7 cellular contexts compared by ENCODE assay signal in the genomic region with DNA sequence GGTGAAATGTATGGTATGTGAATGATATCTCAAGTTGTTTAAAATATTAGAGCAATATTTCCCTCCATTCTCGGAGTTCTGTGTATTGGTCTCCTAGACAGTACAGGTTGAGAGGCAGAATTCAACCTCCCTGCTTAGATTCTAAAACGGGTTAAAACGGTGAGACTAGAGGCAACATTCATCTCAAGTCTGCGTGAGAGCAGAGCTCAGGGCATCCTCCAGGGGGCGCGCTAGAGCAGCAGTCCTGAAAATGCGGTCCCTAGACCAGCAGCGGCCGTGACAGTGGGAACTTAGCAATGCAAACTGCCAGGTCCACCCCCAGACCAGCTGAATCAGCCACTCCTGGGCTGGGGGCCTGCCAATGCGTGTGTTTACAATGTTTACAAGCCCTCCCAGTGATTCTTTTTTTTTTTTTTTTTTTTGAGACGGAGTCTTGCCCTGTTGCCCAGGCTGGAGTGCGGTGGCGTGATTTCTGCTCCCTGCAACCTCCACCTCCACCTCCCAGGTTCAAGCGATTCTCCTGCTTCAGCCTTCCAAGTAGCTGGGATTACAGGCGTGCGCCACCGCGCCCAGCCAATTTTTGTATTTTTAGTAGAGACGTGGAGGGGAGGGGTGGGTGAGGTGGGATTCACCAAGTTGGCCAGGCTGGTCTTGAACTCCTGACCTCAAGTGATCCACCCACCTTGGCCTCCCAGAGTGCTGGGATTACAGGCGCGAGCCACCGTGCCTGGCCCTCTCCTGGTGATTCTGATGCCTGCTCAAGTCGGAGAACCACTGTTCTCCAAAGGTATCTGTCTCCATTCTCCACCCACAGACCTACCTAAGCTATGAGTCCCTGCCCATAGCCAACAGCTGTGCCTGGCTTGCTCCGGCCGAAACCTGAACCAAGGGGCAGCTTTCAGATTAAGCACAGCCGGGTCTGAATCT. TPM values are rescaled to one million over a fixed set of nuclear protein-coding genes. Genes with fewer than 3 reads are reported as not detected.
A peak's percentile ranks its signal among the peaks of the same experiment; 100 is the strongest.
DNase-seq lines count a peak whose midpoint lies in the region; ATAC-seq and TF ChIP-seq lines count a peak whose summit lies in the region.

No MANE protein-coding gene starts in this region.

- H3K4me1 Mint-ChIP-seq in type B pancreatic cell (ENCODE audit: unreplicated experiment) = peaks cover 8% of the 10 kb centered on the region

- peaks cover 9% of the 10 kb centered on the region for H3K27me3 Mint-ChIP-seq in type B pancreatic cell

- no peaks in the 10 kb centered on the region for H3K9me3 ChIP-seq in SJSA1 (replicated peaks)
- H3K9me3 ChIP-seq in gastroesophageal sphincter = no peaks in the 10 kb centered on the region
- H3K9me3 ChIP-seq in ovary = no peaks in the 10 kb centered on the region

- no peaks in the 10 kb centered on the region for H3K27me3 ChIP-seq in SJSA1 (replicated peaks)
- H3K27me3 ChIP-seq in gastroesophageal sphincter = no peaks in the 10 kb centered on the region
- H3K27me3 ChIP-seq in ovary = no peaks in the 10 kb centered on the region

- intact Hi-C loops in ovary (cut with DNase I) = loop anchor here in 2 of 4 donors (10.0 kb wide), 1 partner anchor 52 kb away; no protein-coding TSS in a partner anchor

- no peak overlapping the region for H3K27ac ChIP-seq in SJSA1
- no peak overlapping the region for H3K27ac ChIP-seq in gastroesophageal sphincter
- H3K27ac ChIP-seq in ovary = no peak overlapping the region

- H3K36me3 ChIP-seq in SJSA1 (peaks cover 3% of the 10 kb centered on the region; the same call in 1 of the 2 replicates), gastroesophageal sphincter (peaks cover 0 to 11% of the 10 kb centered on the region in 2 donors), ovary (no peaks in the 10 kb centered on the region)

- peaks cover 2% of the 10 kb centered on the region for H3K36me3 Mint-ChIP-seq in type B pancreatic cell

- peak; percentile 74 for ATAC-seq in gastroesophageal sphincter

- DNase-seq in GM12865 (ENCODE audit: low read depth) = peak; percentile 84
- peak; percentile 40 for DNase-seq in HT1080 (ENCODE audit: low read depth)
- DNase-seq in SJSA1 (ENCODE audit: low read depth in 1 of 2, low spot score in 2 of 2) = peak; percentile 52 to 89
- DNase-seq in activated gamma-delta T cell treated with Interleukin-2 at 50 U/mL for 16 hours = peak; percentile 82
- DNase-seq in ovary = peak; percentile 46 to 78 (median 72)
- no peak for DNase-seq in type B pancreatic cell (ENCODE audit: extremely low spot score, unreplicated experiment)

- TF ChIP-seq POLR2A in gastroesophageal sphincter (IDR thresholded peaks at IDR 0.05) (no peak), ovary (IDR thresholded peaks at IDR 0.05) (no peak)

- 15 to 31% methylated on average over 10 to 12 of the region's 26 CpGs for WGBS in gastroesophageal sphincter (ENCODE audit: low coverage in 1 of 2), 2 donors
- 55 to 58% (median 57%) methylated on average over 26 of the region's 26 CpGs for WGBS in ovary, 3 donors

- H3K4me3 Mint-ChIP-seq in type B pancreatic cell = no peak overlapping the region

- TF ChIP-seq EP300 in gastroesophageal sphincter (IDR thresholded peaks at IDR 0.05) (no peak), ovary (IDR thresholded peaks at IDR 0.05) (no peak)

- TF ChIP-seq CTCF in GM12865 (IDR thresholded peaks at IDR 0.05; ENCODE audit: insufficient read depth, low read depth, low read length, missing control alignments) = peak; percentile 97
- TF ChIP-seq CTCF in gastroesophageal sphincter (IDR thresholded peaks at IDR 0.05) = peak; percentile 86 to 92 (median 90)
- peak; percentile 64 to 70 (median 66) for TF ChIP-seq CTCF in ovary (IDR thresholded peaks at IDR 0.05)
- TF ChIP-seq CTCF in type B pancreatic cell (conservative IDR thresholded peaks at IDR 0.05) = peak; percentile 94

- H3K4me1 ChIP-seq in SJSA1 (replicated peaks) (peaks cover 28% of the 10 kb centered on the region), gastroesophageal sphincter (peaks cover 0 to 6% (median 0%) of the 10 kb centered on the region in 3 donors), ovary (ENCODE audit: insufficient read depth) (no peaks in the 10 kb centered on the region)

- H3K27ac Mint-ChIP-seq in type B pancreatic cell = no peak overlapping the region

- no peak overlapping the region for H3K4me3 ChIP-seq in GM12865 (ENCODE audit: low read depth, low read length)
- H3K4me3 ChIP-seq in SJSA1 = no peak overlapping the region
- no peak overlapping the region for H3K4me3 ChIP-seq in gastroesophageal sphincter
- no peak overlapping the region for H3K4me3 ChIP-seq in ovary

- no peaks in the 10 kb centered on the region for H3K9me3 Mint-ChIP-seq in type B pancreatic cell

RNA-seq across cellular contexts. Expression of a gene that starts 24.2 kb away (rescaled TPM):
- 18.1 and 22.9 TPM in 2 replicates for total RNA-seq in HT1080 (2014; rRNA removed; shearing (Covaris generic))
- polyA plus RNA-seq in HT1080 (2015; cell fraction: cytosol; rRNA removed) = 19.3 and 22.5 TPM in 2 replicates
- polyA plus RNA-seq in HT1080 (2015; cell fraction: nucleus; rRNA removed) = 39.3 and 45.7 TPM in 2 replicates
- total RNA-seq in SJSA1 (2014; rRNA removed; shearing (Covaris generic)) = 33.3 and 45.8 TPM in 2 replicates
- total RNA-seq in gastroesophageal sphincter (100 to 1,000 TPM in 1 of 4 donors, 10 to 100 TPM in 3; 70.5 to 114 (median 80.5) TPM), ovary (10 to 100 TPM; 36.5 to 94.9 (median 60.9) TPM), type B pancreatic cell (ENCODE audit: low replicate concordance) (40.3 and 64.7 TPM in 2 replicates)
- 10 to 100 TPM; 20.7 to 27.0 TPM for polyA plus RNA-seq in ovary

RNA-seq across cellular contexts. Expression of a gene that starts 27.3 kb away (rescaled TPM):
- 72.2 and 99.8 TPM in 2 replicates for total RNA-seq in HT1080 (2014; rRNA removed; shearing (Covaris generic))
- polyA plus RNA-seq in HT1080 (2015; cell fraction: cytosol; rRNA removed) = 74.6 and 85.2 TPM in 2 replicates
- polyA plus RNA-seq in HT1080 (2015; cell fraction: nucleus; rRNA removed) = 83.0 and 95.3 TPM in 2 replicates
- 53.3 and 59.7 TPM in 2 replicates for total RNA-seq in SJSA1 (2014; rRNA removed; shearing (Covaris generic))
- 10 to 100 TPM; 49.1 to 70.2 (median 60.0) TPM for total RNA-seq in gastroesophageal sphincter
- 10 to 100 TPM; 41.1 to 83.6 (median 71.4) TPM for total RNA-seq in ovary
- 10 to 100 TPM; 24.6 to 98.8 TPM for polyA plus RNA-seq in ovary
- total RNA-seq in type B pancreatic cell (ENCODE audit: low replicate concordance) = 97.7 and 110 TPM in 2 replicates

RNA-seq across cellular contexts. Expression of a gene that starts 54.7 kb away (rescaled TPM):
- 187 and 217 TPM in 2 replicates for total RNA-seq in HT1080 (2014; rRNA removed; shearing (Covaris generic))
- 312 and 324 TPM in 2 replicates for polyA plus RNA-seq in HT1080 (2015; cell fraction: cytosol; rRNA removed)
- polyA plus RNA-seq in HT1080 (2015; cell fraction: nucleus; rRNA removed) = 73.4 and 82.7 TPM in 2 replicates
- total RNA-seq in SJSA1 (2014; rRNA removed; shearing (Covaris generic)) = 455 and 520 TPM in 2 replicates
- 10 to 100 TPM; 13.1 to 46.2 (median 37.3) TPM for total RNA-seq in gastroesophageal sphincter
- total RNA-seq in ovary = 10 to 100 TPM; 13.8 to 46.4 (median 26.1) TPM
- polyA plus RNA-seq in ovary = 10 to 100 TPM; 30.2 to 32.9 TPM
- 75.6 and 179 TPM in 2 replicates for total RNA-seq in type B pancreatic cell (ENCODE audit: low replicate concordance)
